In genomic region chr3:139529624-139530023, GRCh38 we compare ENCODE assay signal across 19 cellular contexts. TPM values are rescaled to one million over a fixed set of nuclear protein-coding genes. Genes with fewer than 3 reads are reported as not detected.
"Had no signal": no experiment of that assay in that cellular context is flagged by ENCODE, and none has a peak within 500 bp of the region (broad histone marks: within the 10 kb centered on the region; RNA-seq: fewer than 3 reads in every experiment).

No MANE protein-coding gene starts in this region.

- H3K4me3 Mint-ChIP-seq: activated naive CD4-positive, alpha-beta T cell treated with anti-CD3 and anti-CD28 coated beads for 36 hours; dendritic cell treated with granulocyte-macrophage colony-stimulating factor and Interleukin-4, amounts not matched to agents 40 ng/mL and 50 ng/mL, for 4 days; immature natural killer cell; naive B cell; stimulated activated effector memory CD8-positive, alpha-beta T cell treated with anti-CD3 and anti-CD28 coated beads, Interleukin-12 subunit alpha, Interleukin-12 subunit beta, amount 100 ng/mL, for 72 hours had no signal

- H3K27me3 Mint-ChIP-seq: naive B cell had no signal

- FAIRE-seq: bronchial epithelial cell, pancreas had no signal

- H3K9me3 ChIP-seq: ascending aorta, pancreas, sigmoid colon, uterus had no signal

- DNase-seq: activated CD4-positive, alpha-beta T cell treated with anti-CD3 and anti-CD28 coated beads for 1 hour; activated CD4-positive, alpha-beta T cell treated with anti-CD3 and anti-CD28 coated beads, Interleukin-2, amount 50 U/mL, for 4 hours; activated naive CD4-positive, alpha-beta T cell treated with anti-CD3 and anti-CD28 coated beads for 36 hours; activated T-cell treated with anti-CD3 and anti-CD28 coated beads for 4 hours; effector memory CD4-positive, alpha-beta T cell; foreskin melanocyte; immature natural killer cell; naive B cell; pancreas; sigmoid colon; stimulated activated CD4-positive, alpha-beta T cell treated with anti-CD3 and anti-CD28 coated beads, Interleukin-1b, Interleukin-23, amount 100 ng/mL, for 48 hours; uterus had no signal

- H3K4me3 ChIP-seq: ascending aorta, pancreas, sigmoid colon, uterus had no signal

- H3K36me3 ChIP-seq: sigmoid colon, uterus had no signal

- H3K27me3 ChIP-seq: ascending aorta, pancreas, sigmoid colon, uterus had no signal

- H3K4me1 Mint-ChIP-seq: immature natural killer cell; naive B cell; stimulated activated effector memory CD8-positive, alpha-beta T cell treated with anti-CD3 and anti-CD28 coated beads, Interleukin-12 subunit alpha, Interleukin-12 subunit beta, amount 100 ng/mL, for 72 hours had no signal

- H3K36me3 Mint-ChIP-seq: immature natural killer cell; naive B cell; stimulated activated effector memory CD8-positive, alpha-beta T cell treated with anti-CD3 and anti-CD28 coated beads, Interleukin-12 subunit alpha, Interleukin-12 subunit beta, amount 100 ng/mL, for 72 hours had no signal

- H3K27ac Mint-ChIP-seq: activated naive CD4-positive, alpha-beta T cell treated with anti-CD3 and anti-CD28 coated beads for 36 hours; activated T-helper 2 cell treated with anti-CD3 and anti-CD28 coated beads, Interferon-gamma antibody, Interleukin-2, Interleukin-4, amounts not matched to agents 10 μg/mL and 5 μg/mL and 100 μg/mL, durations not matched to agents 14 hours and 24 hours and 36 hours; dendritic cell treated with granulocyte-macrophage colony-stimulating factor and Interleukin-4, amounts not matched to agents 40 ng/mL and 50 ng/mL, for 4 days; immature natural killer cell; naive B cell; stimulated activated effector memory CD8-positive, alpha-beta T cell treated with anti-CD3 and anti-CD28 coated beads, Interleukin-12 subunit alpha, Interleukin-12 subunit beta, amount 100 ng/mL, for 72 hours had no signal

- H3K9me3 Mint-ChIP-seq: activated naive CD4-positive, alpha-beta T cell treated with anti-CD3 and anti-CD28 coated beads for 36 hours; activated T-helper 2 cell treated with anti-CD3 and anti-CD28 coated beads, Interferon-gamma antibody, Interleukin-2, Interleukin-4, amounts not matched to agents 10 μg/mL and 5 μg/mL and 100 μg/mL, durations not matched to agents 14 hours and 24 hours and 36 hours; dendritic cell treated with granulocyte-macrophage colony-stimulating factor and Interleukin-4, amounts not matched to agents 40 ng/mL and 50 ng/mL, for 4 days; immature natural killer cell; naive B cell; stimulated activated effector memory CD8-positive, alpha-beta T cell treated with anti-CD3 and anti-CD28 coated beads, Interleukin-12 subunit alpha, Interleukin-12 subunit beta, amount 100 ng/mL, for 72 hours had no signal

RNA-seq across cellular contexts. Expression of gene RBP1, which starts 9.9 kb away (rescaled TPM):
- total RNA-seq: activated naive CD4-positive, alpha-beta T cell treated with anti-CD3 and anti-CD28 coated beads for 36 hours; activated T-helper 2 cell treated with anti-CD3 and anti-CD28 coated beads, Interferon-gamma antibody, Interleukin-2, Interleukin-4, amounts not matched to agents 10 μg/mL and 5 μg/mL and 100 μg/mL, durations not matched to agents 14 hours and 24 hours and 36 hours had no signal
- polyA plus RNA-seq: immature natural killer cell had no signal

RNA-seq across cellular contexts. Expression of gene RBP2, which starts 53.3 kb away (rescaled TPM):
- total RNA-seq: activated naive CD4-positive, alpha-beta T cell treated with anti-CD3 and anti-CD28 coated beads for 36 hours; activated T-helper 2 cell treated with anti-CD3 and anti-CD28 coated beads, Interferon-gamma antibody, Interleukin-2, Interleukin-4, amounts not matched to agents 10 μg/mL and 5 μg/mL and 100 μg/mL, durations not matched to agents 14 hours and 24 hours and 36 hours; ascending aorta; bronchial epithelial cell; cerebellum; lower leg skin; sigmoid colon; uterus had no signal
- polyA plus RNA-seq: immature natural killer cell had no signal
